In the genomic region with DNA sequence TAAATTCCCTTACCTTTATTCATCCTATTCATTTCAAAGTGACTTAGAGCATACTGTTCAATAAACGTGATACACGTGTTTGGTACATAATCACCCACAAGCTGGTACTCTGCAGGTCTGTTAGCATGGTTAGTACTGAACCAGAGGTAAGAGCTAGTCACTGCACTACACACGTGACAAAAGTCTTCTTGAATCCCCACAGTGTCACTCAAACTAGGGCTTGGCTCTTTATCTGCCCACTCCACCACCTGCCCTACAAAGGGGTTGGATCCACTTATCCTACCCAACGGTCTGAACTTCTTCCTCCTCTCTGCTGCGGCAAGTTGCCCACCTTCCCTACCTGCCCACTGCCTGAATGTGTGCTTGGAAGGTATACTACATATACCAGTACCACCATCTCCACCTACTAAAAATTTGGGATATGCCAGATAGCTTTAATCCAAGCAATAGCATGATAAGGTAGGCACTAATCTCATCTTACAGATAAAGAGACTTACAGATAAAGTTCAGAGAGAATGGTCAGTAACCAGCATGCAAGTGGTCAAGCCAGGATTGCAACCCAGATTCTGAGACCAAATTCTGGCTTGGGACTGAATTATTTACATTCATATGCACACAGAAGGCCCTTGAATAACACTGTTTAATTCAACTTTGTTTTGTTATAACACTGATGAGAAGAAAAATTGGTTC, we compare ENCODE assay signal across 24 cellular contexts.
A peak's percentile ranks its signal among the peaks of the same experiment; 100 is the strongest.
DNase-seq lines count a peak whose midpoint lies in the region; ATAC-seq, FAIRE-seq and TF ChIP-seq lines count a peak whose summit lies in the region.
"Had no signal": no experiment of that assay in that cellular context is flagged by ENCODE, and none has a peak within 500 bp of the region (broad histone marks: within the 10 kb centered on the region; RNA-seq: fewer than 3 reads in every experiment).

No MANE protein-coding gene starts in this region.

- H2BK15ac ChIP-seq in mesendoderm (replicated peaks; ENCODE audit: low read depth) = no peak overlapping the region

- H3K27me3 ChIP-seq in K562 (ENCODE audit: control insufficient read depth in 2 of 2, insufficient read depth in 2 of 2, low read length in 2 of 2) = no peaks in the 10 kb centered on the region
- no peaks in the 10 kb centered on the region for H3K27me3 ChIP-seq in mesendoderm (ENCODE audit: insufficient read depth, low read length, poor library complexity)
- H3K27me3 ChIP-seq: BE2C; BLaER1 treated with 17β-estradiol and CSF1 and Interleukin-3, amounts not matched to agents 10 nM and 100 nM had no signal

- H3K4me1 ChIP-seq in K562 (replicated peaks in 1 of 2; ENCODE audit: control insufficient read depth in 2 of 2, insufficient read depth in 2 of 2, low read length in 2 of 2) (peaks cover 8 to 41% of the 10 kb centered on the region in 2 experiments), mesendoderm (ENCODE audit: control insufficient read depth, low read depth, low read length) (peaks cover 12% of the 10 kb centered on the region)
- H3K4me1 ChIP-seq: BE2C, HAP-1 had no signal

- ATAC-seq in K562 = peak; percentile 43
- ATAC-seq in HG03457 (IDR thresholded peaks at IDR 0.05; ENCODE audit: unreplicated experiment) = no peak
- ATAC-seq: A549, GM12878, GM23338 had no signal

- no peak overlapping the region for H3K4ac ChIP-seq in mesendoderm (ENCODE audit: low read depth, low read length)

- TF ChIP-seq CTCF in K562 (IDR thresholded peaks at IDR 0.05 in 2 of 3, conservative IDR thresholded peaks at IDR 0.05 in 1 of 3; ENCODE audit: insufficient read depth in 2 of 3, low read depth in 1 of 3, low read length in 3 of 3) = no peak

- peaks cover 7% of the 10 kb centered on the region; the same call in 1 of the 2 replicates for H4K20me1 ChIP-seq in K562 (replicated peaks; ENCODE audit: control insufficient read depth, insufficient read depth, low read length)
- H4K20me1 ChIP-seq: BLaER1 treated with 17β-estradiol and CSF1 and Interleukin-3, amounts not matched to agents 10 nM and 100 nM had no signal

- H2BK120ac ChIP-seq in mesendoderm (ENCODE audit: low read depth, low read length) = no peak overlapping the region

- intact Hi-C loops in K562 (cut with micrococcal nuclease) = no loop called here

- in situ Hi-C loops in K562 (cut with MboI) = no loop called here

- no peak for TF ChIP-seq POLR2A in GM12892 (IDR thresholded peaks at IDR 0.05; ENCODE audit: low read depth, low read length)
- TF ChIP-seq POLR2A in K562 (conservative IDR thresholded peaks at IDR 0.05) = no peak

- no peak overlapping the region for H3K23ac ChIP-seq in mesendoderm (ENCODE audit: low read length)

- peak overlapping the region in 1 of 2 experiments; percentile 8; a peak in 1 of 4 replicates for H3K9ac ChIP-seq in K562 (ENCODE audit: insufficient read depth in 1 of 2, low read depth in 2 of 2, low read length in 2 of 2)
- no peak overlapping the region for H3K9ac ChIP-seq in mesendoderm (ENCODE audit: low read length)
- H3K9ac ChIP-seq: BLaER1 treated with 17β-estradiol and CSF1 and Interleukin-3, amounts not matched to agents 10 nM and 100 nM had no signal

- H3K4me3 ChIP-seq in K562 = no peak overlapping the region
- H3K4me3 ChIP-seq in mesendoderm (ENCODE audit: low read length) = no peak overlapping the region
- H3K4me3 ChIP-seq: A549; BLaER1 treated with 17β-estradiol and CSF1 and Interleukin-3, amounts not matched to agents 10 nM and 100 nM; GM12878; GM23338; HAP-1 had no signal

- DNase-seq in GM12892 (ENCODE audit: insufficient read length) = no peak
- DNase-seq in K562 (ENCODE audit: extremely low read depth in 1 of 4, low spot score in 3 of 4) = peak in 1 of 4 experiments; percentile 42
- peak; percentile 61 for DNase-seq in mesendoderm
- no peak for DNase-seq in DMS 273 (lab: John Stamatoyannopoulos, UW; ENCODE audit: unreplicated experiment)
- DNase-seq in NAMALWA (ENCODE audit: low spot score) = no peak
- no peak for DNase-seq in T-helper 9 cell
- DNase-seq: 8988T; ACHN; AML-193; BE2C; Calu3; CD4-positive, alpha-beta T cell; CD8-positive, alpha-beta memory T cell; DMS153; DND-41; GDM1; HFFc6 had no signal

- no peak overlapping the region for H4K8ac ChIP-seq in mesendoderm (ENCODE audit: low read depth, low read length)

- no peaks in the 10 kb centered on the region for H3K79me1 ChIP-seq in mesendoderm (ENCODE audit: low read length)

- 25% methylated on average over 5 of the region's 5 CpGs for WGBS in K562 (ENCODE audit: insufficient coverage, low coverage, missing lambda C conversion rate)
- no CpG with 5 or more reads among the region's 5 CpGs for WGBS in mesendoderm (ENCODE audit: extremely low coverage, insufficient coverage, low lambda C conversion rate)

- H2AFZ ChIP-seq in K562 (ENCODE audit: low read depth, low read length) = no peak overlapping the region
- H2AFZ ChIP-seq: GM23338 had no signal

- no peak overlapping the region for H3K56ac ChIP-seq in mesendoderm (ENCODE audit: low read length)

- no peak overlapping the region for H2BK5ac ChIP-seq in mesendoderm (ENCODE audit: low read length)

- no peaks in the 10 kb centered on the region for H3K9me3 ChIP-seq in K562 (replicated peaks; ENCODE audit: control insufficient read depth, insufficient read depth, low read depth, low read length)
- H3K9me3 ChIP-seq: A549; BE2C; BLaER1 treated with 17β-estradiol and CSF1 and Interleukin-3, amounts not matched to agents 10 nM and 100 nM; HAP-1 had no signal

- H4K5ac ChIP-seq in mesendoderm (ENCODE audit: low read length) = no peak overlapping the region

- H3K36me3 ChIP-seq in K562 (ENCODE audit: control insufficient read depth, insufficient read depth, low read length) (0 out of 3 replicates have a peak, but pooled peaks cover 3% of the 10 kb centered on the region), mesendoderm (ENCODE audit: control insufficient read depth, insufficient read depth, low read length) (no peaks in the 10 kb centered on the region)
- H3K36me3 ChIP-seq: BE2C, HAP-1 had no signal

- POLR2A ChIA-PET in K562 (lab: Yijun Ruan, JAX) = interaction anchor here (0.5 to 1.3 kb wide), 2 partner anchors 46 to 94 kb away, joined by 3 read pairs; no protein-coding TSS in a partner anchor

- H3K79me2 ChIP-seq in K562 (ENCODE audit: control insufficient read depth, insufficient read depth, low read length) = peaks cover 96% of the 10 kb centered on the region
- H3K79me2 ChIP-seq in mesendoderm (ENCODE audit: control insufficient read depth, insufficient read depth, low read length) = no peaks in the 10 kb centered on the region

- CTCF ChIA-PET in K562 (lab: Yijun Ruan, JAX; ENCODE audit: low intra/inter-chr PET ratio) = no interaction called here

- H2AK5ac ChIP-seq in mesendoderm (ENCODE audit: low read length) = peak overlapping the region; percentile 48

- H3K4me2 ChIP-seq in K562 (ENCODE audit: insufficient read depth, low read length) = no peak overlapping the region
- H3K4me2 ChIP-seq in mesendoderm (ENCODE audit: low read length) = no peak overlapping the region
- H3K4me2 ChIP-seq: A549; BLaER1 treated with 17β-estradiol and CSF1 and Interleukin-3, amounts not matched to agents 10 nM and 100 nM; GM23338 had no signal

- FAIRE-seq in GM12892 (lab: Jason Lieb, UNC) (peak; percentile 72), K562 (lab: Jason Lieb, UNC) (no peak)
- FAIRE-seq: A549, GM12878, GM18507 had no signal

- H3K27ac ChIP-seq in K562 (ENCODE audit: extremely low read depth, low read depth, low read length) (no peak overlapping the region), mesendoderm (ENCODE audit: low read depth, low read length) (no peak overlapping the region)
- H3K27ac ChIP-seq: A549; BLaER1 treated with 17β-estradiol and CSF1 and Interleukin-3, amounts not matched to agents 10 nM and 100 nM had no signal

- no TSS peak for BruUV-seq in K562 (replicated peaks; lab: Mats Ljungman, UMichigan)

- H3K18ac ChIP-seq in mesendoderm (ENCODE audit: low read length) = no peak overlapping the region

- TF ChIP-seq RAD21 in K562 (CRISPR knock-in tag; conservative IDR thresholded peaks at IDR 0.05 in 1 of 2, IDR thresholded peaks at IDR 0.05 in 1 of 2) = no peak

- TF ChIP-seq EP300 in K562 (IDR thresholded peaks at IDR 0.05; ENCODE audit: low read length) = no peak

- H3K9me1 ChIP-seq in K562 (ENCODE audit: control insufficient read depth, insufficient read depth, low read length) = no peaks in the 10 kb centered on the region

TF ChIP-seq in K562, 482 proteins besides CTCF, POLR2A, EP300 and RAD21:
- TF ChIP-seq ETS2 (tag; IDR thresholded peaks at IDR 0.05; ENCODE audit: borderline replicate concordance, poor library complexity, severe bottlenecking) (no peak), HMBOX1 (IDR thresholded peaks at IDR 0.05) (peak; percentile 84), BHLHE40 (IDR thresholded peaks at IDR 0.05; ENCODE audit: low read length) (0 out of 2 replicates have a peak, but pooled peaks have one; percentile 35), PKNOX1 (IDR thresholded peaks at IDR 0.05) (peak; percentile 89), CAMTA2 (CRISPR knock-in tag; conservative IDR thresholded peaks at IDR 0.05) (no peak), CBFA2T3 (IDR thresholded peaks at IDR 0.05) (0 out of 2 replicates have a peak, but pooled peaks have one; percentile 14)
